8 cellular contexts compared by ENCODE assay signal in genomic region chr16:19886061-19886792, GRCh38. TPM values are rescaled to one million over a fixed set of nuclear protein-coding genes. Genes with fewer than 3 reads are reported as not detected.
DNase-seq lines count a peak whose midpoint lies in the region; ATAC-seq and TF ChIP-seq lines count a peak whose summit lies in the region.

No MANE protein-coding gene starts in this region.

- H2BK120ac ChIP-seq in trophoblast cell (ENCODE audit: insufficient read depth, low read length, poor library complexity), result no peak overlapping the region

- H3K4me2 ChIP-seq in trophoblast cell (ENCODE audit: low read length), result no peak overlapping the region

- peaks cover 4% of the 10 kb centered on the region for H3K79me2 ChIP-seq in trophoblast cell (ENCODE audit: control insufficient read depth, insufficient read depth, low read length, poor library complexity)

- no peak overlapping the region for H2BK12ac ChIP-seq in trophoblast cell (ENCODE audit: low read length)

- no peak overlapping the region for H4K91ac ChIP-seq in trophoblast cell (ENCODE audit: low read depth, low read length)

- H2AK5ac ChIP-seq in trophoblast cell (ENCODE audit: low read length), result no peak overlapping the region

- H3K9me3 ChIP-seq in MG63 (no peaks in the 10 kb centered on the region), trophoblast cell (ENCODE audit: insufficient read depth, low read depth, low read length) (peaks cover 5% of the 10 kb centered on the region), thyroid gland (no peaks in the 10 kb centered on the region)

- H3K4me3 ChIP-seq in MG63 (0 out of 2 replicates have a peak overlapping the region, but pooled peaks have one; percentile 5), trophoblast cell (ENCODE audit: low read depth, low read length) (no peak overlapping the region), thyroid gland (replicated peaks in 1 of 3) (no peak overlapping the region)

- intact Hi-C loops in thyroid gland (cut with DNase I), result loop anchor here (2.0 kb wide), 1 partner anchor 285 kb away; no protein-coding TSS in a partner anchor

- no peak overlapping the region for H3K27ac ChIP-seq in trophoblast cell (ENCODE audit: low read depth, low read length)
- no peak overlapping the region for H3K27ac ChIP-seq in thyroid gland

- H2BK5ac ChIP-seq in trophoblast cell (ENCODE audit: low read depth, low read length, poor library complexity), result no peak overlapping the region

- ATAC-seq in GM19023 (IDR thresholded peaks at IDR 0.05; ENCODE audit: unreplicated experiment), result peak; percentile 60
- peak; percentile 78 for ATAC-seq in SK-N-SH treated with all-trans-retinoic acid at 6 μM for 48 hours

- no CpG with 5 or more reads among the region's 20 CpGs for WGBS in trophoblast cell (ENCODE audit: extremely low coverage, insufficient coverage, insufficient read length)
- 8% methylated on average over 20 of the region's 20 CpGs for WGBS in thyroid gland, 2 donors

- H3K79me1 ChIP-seq in trophoblast cell (ENCODE audit: low read length), result peaks cover 8% of the 10 kb centered on the region

- no peak overlapping the region for H2AFZ ChIP-seq in trophoblast cell (ENCODE audit: insufficient read depth, low read length, poor library complexity)

- DNase-seq in AG08395 (ENCODE audit: low spot score) (peak; percentile 71), MG63 (peak; percentile 65), glomerular visceral epithelial cell (ENCODE audit: extremely low spot score) (peak; percentile 74), trophoblast cell (peak; percentile 67 to 95), thyroid gland (peak; percentile 72 to 76)
- peak; percentile 85 for DNase-seq in activated naive CD4-positive, alpha-beta T cell treated with anti-CD3 and anti-CD28 coated beads, Interleukin-2, amount 50 U/mL, for 16 hours

- H3K9ac ChIP-seq in trophoblast cell (ENCODE audit: low read length), result no peak overlapping the region

- H3K18ac ChIP-seq in trophoblast cell (ENCODE audit: low read length), result no peak overlapping the region

- H3K23ac ChIP-seq in trophoblast cell (ENCODE audit: low read length), result no peak overlapping the region

- TF ChIP-seq POLR2A in thyroid gland (IDR thresholded peaks at IDR 0.05), result no peak

- H3K4me1 ChIP-seq in trophoblast cell (ENCODE audit: control insufficient read depth in 1 of 2, insufficient read depth in 2 of 2, low read length in 2 of 2), result peaks cover 1 to 3% of the 10 kb centered on the region in 2 experiments
- H3K4me1 ChIP-seq in thyroid gland, result peaks cover 12 to 15% of the 10 kb centered on the region in 2 donors

- H4K12ac ChIP-seq in trophoblast cell (ENCODE audit: low read depth, low read length), result no peak overlapping the region

- no peak overlapping the region for H3K4ac ChIP-seq in trophoblast cell (ENCODE audit: low read depth, low read length)

- no peaks in the 10 kb centered on the region for H3K36me3 ChIP-seq in MG63
- no peaks in the 10 kb centered on the region for H3K36me3 ChIP-seq in trophoblast cell (ENCODE audit: control insufficient read depth in 1 of 2, insufficient read depth in 2 of 2, low read length in 2 of 2)
- H3K36me3 ChIP-seq in thyroid gland, result no peaks in the 10 kb centered on the region

- no peak overlapping the region for H4K8ac ChIP-seq in trophoblast cell (ENCODE audit: low read depth, low read length)

- H3K27me3 ChIP-seq in MG63, result no peaks in the 10 kb centered on the region
- H3K27me3 ChIP-seq in trophoblast cell (ENCODE audit: insufficient read depth, low read length), result no peaks in the 10 kb centered on the region
- H3K27me3 ChIP-seq in thyroid gland, result no peaks in the 10 kb centered on the region

- TF ChIP-seq CTCF in thyroid gland (IDR thresholded peaks at IDR 0.05), result peak in 5 of 6 experiments; percentile 98 to 100 (median 99)

- no peak overlapping the region for H3K14ac ChIP-seq in trophoblast cell (ENCODE audit: low read length)

TF ChIP-seq in SK-N-SH treated with all-trans-retinoic acid at 6 μM for 48 hours, 23 proteins besides CTCF, POLR2A, EP300 and RAD21:
- TF ChIP-seq ESRRG (CRISPR knock-in tag; IDR thresholded peaks at IDR 0.05), result no peak
- no peak for TF ChIP-seq PATZ1 (CRISPR knock-in tag; IDR thresholded peaks at IDR 0.05; ENCODE audit: borderline replicate concordance)
- TF ChIP-seq TSHZ2 (CRISPR knock-in tag; IDR thresholded peaks at IDR 0.05), result no peak
- peak; percentile 92 for TF ChIP-seq ZNF70 (CRISPR knock-in tag; IDR thresholded peaks at IDR 0.05)
- TF ChIP-seq ZNF565 (CRISPR knock-in tag; conservative IDR thresholded peaks at IDR 0.05; ENCODE audit: low read depth), result no peak
- no peak for TF ChIP-seq PPARA (CRISPR knock-in tag; IDR thresholded peaks at IDR 0.05; ENCODE audit: borderline replicate concordance)

RNA-seq across cellular contexts. Expression of gene GPRC5B, which starts 1.6 kb away (rescaled TPM):
- total RNA-seq in MG63 (2014; rRNA removed; shearing (Covaris generic); ENCODE audit: low replicate concordance), result 5.3 and 6.4 TPM in 2 replicates
- polyA plus RNA-seq in trophoblast cell (2013), result 42.9 and 43.4 TPM in 2 replicates
- total RNA-seq in thyroid gland, result 10 to 100 TPM; 19.9 to 34.1 (median 27.7) TPM
